8 cellular contexts compared by ENCODE assay signal in the genomic region with DNA sequence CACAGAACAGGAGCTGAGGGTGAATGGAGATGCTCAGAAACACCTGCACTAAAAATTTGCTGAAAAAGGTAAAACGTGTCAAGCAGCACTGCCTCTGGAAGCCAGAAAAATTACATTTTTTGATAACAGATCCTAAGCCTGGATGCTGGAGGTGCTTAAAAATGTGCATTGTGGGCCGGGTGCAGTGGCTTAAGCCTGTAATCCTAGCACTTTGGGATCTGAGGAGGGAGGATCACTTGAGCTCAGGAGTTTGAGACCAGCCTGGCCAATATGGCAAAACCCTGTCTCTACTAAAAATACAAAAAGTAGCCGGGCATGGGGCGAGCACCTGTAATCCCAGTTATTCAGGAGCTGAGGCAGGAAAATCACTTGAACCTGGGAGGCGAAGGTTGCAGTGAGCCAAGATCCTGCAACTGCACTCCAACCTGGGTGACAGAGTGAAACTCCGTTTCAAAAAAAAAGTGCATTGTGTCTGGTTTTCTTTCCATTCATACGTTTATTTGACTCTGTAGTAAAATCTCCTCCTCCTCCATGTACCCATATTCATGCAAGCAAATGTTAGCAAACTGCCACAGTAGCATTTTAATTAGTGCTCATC. TPM values are rescaled to one million over a fixed set of nuclear protein-coding genes. Genes with fewer than 3 reads are reported as not detected.
DNase-seq lines count a peak whose midpoint lies in the region; ATAC-seq lines count a peak whose summit lies in the region.

No MANE protein-coding gene starts in this region.

- peak overlapping the region; percentile 74 for H3K4me3 ChIP-seq in iPS-15b (ENCODE audit: low read depth, low read length)

- H3K4me1 ChIP-seq in iPS-15b (ENCODE audit: control insufficient read depth, insufficient read depth, low read length) = peaks cover 7% of the 10 kb centered on the region

- H3K4me3 Mint-ChIP-seq in activated CD4-positive, alpha-beta memory T cell treated with anti-CD3 and anti-CD28 coated beads, Interleukin-2, amount 10 ng/mL, durations not matched to agents 7 days and 5 days = peak overlapping the region; percentile 99

- peak overlapping the region; percentile 86 for H3K27ac Mint-ChIP-seq in activated CD4-positive, alpha-beta memory T cell treated with anti-CD3 and anti-CD28 coated beads, Interleukin-2, amount 10 ng/mL, durations not matched to agents 7 days and 5 days

- no peaks in the 10 kb centered on the region for H3K36me3 ChIP-seq in iPS-15b (ENCODE audit: control insufficient read depth, insufficient read depth, low read length)

- no peaks in the 10 kb centered on the region for H3K27me3 Mint-ChIP-seq in activated CD4-positive, alpha-beta memory T cell treated with anti-CD3 and anti-CD28 coated beads, Interleukin-2, amount 10 ng/mL, durations not matched to agents 7 days and 5 days

- CTCF ChIA-PET in activated CD4-positive, alpha-beta memory T cell treated with anti-CD3 and anti-CD28 coated beads, Interleukin-2, amount 10 ng/mL, durations not matched to agents 7 days and 5 days (lab: Charles Lee) = no interaction called here

- H3K27me3 ChIP-seq in iPS-15b (ENCODE audit: control insufficient read depth, insufficient read depth, low read length) = no peaks in the 10 kb centered on the region

- POLR2A ChIA-PET in activated CD4-positive, alpha-beta memory T cell treated with anti-CD3 and anti-CD28 coated beads, Interleukin-2, amount 10 ng/mL, durations not matched to agents 7 days and 5 days (lab: Charles Lee) = interaction anchor here (0.7 to 1.4 kb wide), 3 partner anchors 9 to 83 kb away, joined by 3 read pairs; no protein-coding TSS in a partner anchor

- DNase-seq in NCI-H2196 (lab: John Stamatoyannopoulos, UW; ENCODE audit: unreplicated experiment) = peak; percentile 3
- no peak for DNase-seq in NCI-H2196 treated with DMSO at 0.1 percent for 48 hours (lab: John Stamatoyannopoulos, UW; ENCODE audit: unreplicated experiment)
- no peak for DNase-seq in activated CD4-positive, alpha-beta memory T cell treated with anti-CD3 and anti-CD28 coated beads, Interleukin-2, amount 10 ng/mL, durations not matched to agents 7 days and 5 days
- no peak for DNase-seq in substantia nigra (lab: John Stamatoyannopoulos, UW)
- no peak for DNase-seq in Ammon's horn (ENCODE audit: low spot score)
- DNase-seq in MV-4-11 (lab: John Stamatoyannopoulos, UW) = no peak

- H3K9me3 ChIP-seq in iPS-15b (ENCODE audit: control insufficient read depth, insufficient read depth, low read length) = no peaks in the 10 kb centered on the region

- H3K36me3 Mint-ChIP-seq in activated CD4-positive, alpha-beta memory T cell treated with anti-CD3 and anti-CD28 coated beads, Interleukin-2, amount 10 ng/mL, durations not matched to agents 7 days and 5 days (ENCODE audit: low read depth) = peaks cover 27% of the 10 kb centered on the region

- peak overlapping the region; percentile 85 for H3K27ac ChIP-seq in substantia nigra (ENCODE audit: low read depth, low read length, poor library complexity, severe bottlenecking)

- peaks cover 41% of the 10 kb centered on the region for H3K4me1 Mint-ChIP-seq in activated CD4-positive, alpha-beta memory T cell treated with anti-CD3 and anti-CD28 coated beads, Interleukin-2, amount 10 ng/mL, durations not matched to agents 7 days and 5 days

- no peaks in the 10 kb centered on the region for H3K9me3 Mint-ChIP-seq in activated CD4-positive, alpha-beta memory T cell treated with anti-CD3 and anti-CD28 coated beads, Interleukin-2, amount 10 ng/mL, durations not matched to agents 7 days and 5 days

- H3K9ac ChIP-seq in iPS-15b (ENCODE audit: low read depth, low read length) = no peak overlapping the region

- ATAC-seq in HG03095 (IDR thresholded peaks at IDR 0.05; ENCODE audit: unreplicated experiment) = no peak

RNA-seq across cellular contexts. Expression of a gene that starts 0.6 kb away (rescaled TPM):
- 100 to 1,000 TPM; 100 to 103 TPM for total RNA-seq in activated CD4-positive, alpha-beta memory T cell treated with anti-CD3 and anti-CD28 coated beads, Interleukin-2, amount 10 ng/mL, durations not matched to agents 7 days and 5 days

RNA-seq across cellular contexts. Expression of a gene that starts 18.6 kb away (rescaled TPM):
- total RNA-seq in activated CD4-positive, alpha-beta memory T cell treated with anti-CD3 and anti-CD28 coated beads, Interleukin-2, amount 10 ng/mL, durations not matched to agents 7 days and 5 days = 10 to 100 TPM; 23.4 to 25.7 TPM

RNA-seq across cellular contexts. Expression of a gene that starts 36.5 kb away (rescaled TPM):
- 100 to 1,000 TPM; 120 to 130 TPM for total RNA-seq in activated CD4-positive, alpha-beta memory T cell treated with anti-CD3 and anti-CD28 coated beads, Interleukin-2, amount 10 ng/mL, durations not matched to agents 7 days and 5 days

RNA-seq across cellular contexts. Expression of a gene that starts 38.8 kb away (rescaled TPM):
- 10 to 100 TPM; 63.5 to 63.6 TPM for total RNA-seq in activated CD4-positive, alpha-beta memory T cell treated with anti-CD3 and anti-CD28 coated beads, Interleukin-2, amount 10 ng/mL, durations not matched to agents 7 days and 5 days

RNA-seq across cellular contexts. Expression of a gene that starts 56.3 kb away (rescaled TPM):
- 10 to 100 TPM; 28.2 to 31.0 TPM for total RNA-seq in activated CD4-positive, alpha-beta memory T cell treated with anti-CD3 and anti-CD28 coated beads, Interleukin-2, amount 10 ng/mL, durations not matched to agents 7 days and 5 days
